Comparison of ENCODE assay signal across 1 cellular context in genomic region chr12:132840536-132840935, GRCh38.
TF ChIP-seq lines count a peak whose summit lies in the region.

No MANE protein-coding gene starts in this region.

TF ChIP-seq in K562, 482 proteins besides CTCF, POLR2A, EP300 and RAD21:
- no peak for TF ChIP-seq FOXK1 (CRISPR knock-in tag; IDR thresholded peaks at IDR 0.05; ENCODE audit: borderline replicate concordance)
- TF ChIP-seq ETV5 (CRISPR knock-in tag; IDR thresholded peaks at IDR 0.05; ENCODE audit: low read depth), result no peak
- no peak for TF ChIP-seq SREBF2 (CRISPR knock-in tag; IDR thresholded peaks at IDR 0.05)
- TF ChIP-seq ZNF316 (IDR thresholded peaks at IDR 0.05), result no peak
- no peak for TF ChIP-seq ZFPM2 (CRISPR knock-in tag; IDR thresholded peaks at IDR 0.05)
- TF ChIP-seq ZNF431 (CRISPR knock-in tag; IDR thresholded peaks at IDR 0.05), result no peak
- TF ChIP-seq ZNF121 (CRISPR knock-in tag; conservative IDR thresholded peaks at IDR 0.05), result no peak
- TF ChIP-seq SFPQ (IDR thresholded peaks at IDR 0.05; ENCODE audit: low read depth, low read length), result no peak
- no peak for TF ChIP-seq OTX1 (CRISPR knock-in tag; IDR thresholded peaks at IDR 0.05)
- TF ChIP-seq POLR2H (tag; IDR thresholded peaks at IDR 0.05; ENCODE audit: low read depth), result no peak
- no peak for TF ChIP-seq SETDB1 (IDR thresholded peaks at IDR 0.05; ENCODE audit: low read length)
- TF ChIP-seq BRD9 (IDR thresholded peaks at IDR 0.05; ENCODE audit: low read depth, partially characterized antibody), result no peak
- TF ChIP-seq ZNF143 (CRISPR knock-in tag; IDR thresholded peaks at IDR 0.05), result no peak
